19 cellular contexts compared by ENCODE assay signal in the genomic region with DNA sequence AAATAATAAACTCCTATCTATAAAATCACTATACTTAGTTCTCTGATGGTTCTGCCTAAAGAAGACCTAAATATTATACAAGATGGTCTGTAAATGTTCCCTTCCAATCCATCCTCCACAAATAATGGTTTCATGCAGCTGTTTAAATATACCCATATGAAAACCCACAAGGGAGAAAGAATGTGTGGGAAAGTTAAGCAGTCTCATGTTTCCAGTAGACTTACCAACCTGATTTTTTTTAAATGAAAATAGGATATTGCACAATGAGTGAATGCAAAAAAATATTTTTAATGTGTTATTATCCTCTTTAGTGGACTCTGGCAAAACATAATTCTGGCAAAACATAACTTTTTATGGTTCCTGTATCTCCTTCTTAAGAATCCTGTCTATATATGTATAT. TPM values are rescaled to one million over a fixed set of nuclear protein-coding genes. Genes with fewer than 3 reads are reported as not detected.
A peak's percentile ranks its signal among the peaks of the same experiment; 100 is the strongest.
DNase-seq lines count a peak whose midpoint lies in the region; ATAC-seq, FAIRE-seq and TF ChIP-seq lines count a peak whose summit lies in the region.
"Had no signal": no experiment of that assay in that cellular context is flagged by ENCODE, and none has a peak within 500 bp of the region (broad histone marks: within the 10 kb centered on the region; RNA-seq: fewer than 3 reads in every experiment).

No MANE protein-coding gene starts in this region.

- peaks cover 18% of the 10 kb centered on the region for H3K4me1 Mint-ChIP-seq in astrocyte (ENCODE audit: low read depth, unreplicated experiment)

- H3K27ac ChIP-seq in astrocyte (ENCODE audit: low read depth, low read length) = no peak overlapping the region
- H3K27ac ChIP-seq in mesendoderm (ENCODE audit: low read depth, low read length) = no peak overlapping the region
- H3K27ac ChIP-seq: cardiac muscle cell, psoas muscle, SJSA1 had no signal

- H2BK120ac ChIP-seq in mesendoderm (ENCODE audit: low read depth, low read length) = no peak overlapping the region

- no peaks in the 10 kb centered on the region for H3K36me3 ChIP-seq in astrocyte (ENCODE audit: insufficient read depth, low read length)
- H3K36me3 ChIP-seq in mesendoderm (ENCODE audit: control insufficient read depth, insufficient read depth, low read length) = no peaks in the 10 kb centered on the region
- H3K36me3 ChIP-seq: cardiac muscle cell had no signal

- H4K5ac ChIP-seq in mesendoderm (ENCODE audit: low read length) = no peak overlapping the region

- H2BK5ac ChIP-seq in mesendoderm (ENCODE audit: low read length) = no peak overlapping the region

- H3K4me1 ChIP-seq in astrocyte (ENCODE audit: insufficient read depth, low read length) = no peaks in the 10 kb centered on the region
- peaks cover under 1% of the 10 kb centered on the region for H3K4me1 ChIP-seq in mesendoderm (ENCODE audit: control insufficient read depth, low read depth, low read length)
- H3K4me1 ChIP-seq: SJSA1 had no signal

- H2BK15ac ChIP-seq in mesendoderm (replicated peaks; ENCODE audit: low read depth) = no peak overlapping the region

- no peak for FAIRE-seq in astrocyte (lab: Jason Lieb, UNC)
- FAIRE-seq in RCC 7860 (lab: Jason Lieb, UNC) = no peak
- FAIRE-seq: keratinocyte had no signal

- H3K56ac ChIP-seq in mesendoderm (ENCODE audit: low read length) = no peak overlapping the region

- H3K27me3 Mint-ChIP-seq in astrocyte (ENCODE audit: low read depth, unreplicated experiment) = no peaks in the 10 kb centered on the region
- H3K27me3 Mint-ChIP-seq: IgD-negative memory B cell had no signal

- H3K9me3 Mint-ChIP-seq in astrocyte (ENCODE audit: unreplicated experiment) = no peaks in the 10 kb centered on the region
- H3K9me3 Mint-ChIP-seq: IgD-negative memory B cell had no signal

- no peak overlapping the region for H3K18ac ChIP-seq in mesendoderm (ENCODE audit: low read length)

- peaks cover 8% of the 10 kb centered on the region for H3K36me3 Mint-ChIP-seq in astrocyte (ENCODE audit: low read depth, unreplicated experiment)

- no peak overlapping the region for H3K4me2 ChIP-seq in astrocyte (ENCODE audit: low read length)
- H3K4me2 ChIP-seq in mesendoderm (ENCODE audit: low read length) = no peak overlapping the region

- H4K20me1 ChIP-seq in astrocyte (ENCODE audit: insufficient read depth, low read length) = no peaks in the 10 kb centered on the region

- H3K27me3 ChIP-seq in astrocyte (ENCODE audit: insufficient read depth, low read length) (no peaks in the 10 kb centered on the region), mesendoderm (ENCODE audit: insufficient read depth, low read length, poor library complexity) (no peaks in the 10 kb centered on the region)
- H3K27me3 ChIP-seq: BLaER1 treated with 17β-estradiol and CSF1 and Interleukin-3, amounts not matched to agents 10 nM and 100 nM; cardiac muscle cell; SJSA1 had no signal

- TF ChIP-seq CTCF in AG10803 (conservative IDR thresholded peaks at IDR 0.05; ENCODE audit: low read length) = no peak
- no peak for TF ChIP-seq CTCF in astrocyte (IDR thresholded peaks at IDR 0.05; ENCODE audit: insufficient read depth, low read depth, low read length)

- no peak overlapping the region for H2AK5ac ChIP-seq in mesendoderm (ENCODE audit: low read length)

- no peaks in the 10 kb centered on the region for H3K9me3 ChIP-seq in astrocyte (ENCODE audit: insufficient read depth, low read depth, low read length)
- H3K9me3 ChIP-seq: psoas muscle, SJSA1 had no signal

- no peak overlapping the region for H3K23ac ChIP-seq in mesendoderm (ENCODE audit: low read length)

- H3K4me3 ChIP-seq in AG10803 (ENCODE audit: low read length) (no peak overlapping the region), astrocyte (ENCODE audit: insufficient read depth, low read depth, low read length) (no peak overlapping the region), mesendoderm (ENCODE audit: low read length) (no peak overlapping the region)
- H3K4me3 ChIP-seq: BLaER1 treated with 17β-estradiol and CSF1 and Interleukin-3, amounts not matched to agents 10 nM and 100 nM; cardiac muscle cell; psoas muscle; SJSA1 had no signal

- no peak overlapping the region for H3K27ac Mint-ChIP-seq in astrocyte (ENCODE audit: unreplicated experiment)
- H3K27ac Mint-ChIP-seq: activated CD8-positive, alpha-beta T cell treated with anti-CD3 and anti-CD28 coated beads, Interleukin-2, amount 10 ng/mL, durations not matched to agents 7 days and 5 days; endodermal cell; IgD-negative memory B cell had no signal

- H3K4me3 Mint-ChIP-seq in astrocyte (ENCODE audit: unreplicated experiment) = no peak overlapping the region
- H3K4me3 Mint-ChIP-seq: activated CD8-positive, alpha-beta T cell treated with anti-CD3 and anti-CD28 coated beads, Interleukin-2, amount 10 ng/mL, durations not matched to agents 7 days and 5 days; endodermal cell; IgD-negative memory B cell had no signal

- no peak overlapping the region for H4K8ac ChIP-seq in mesendoderm (ENCODE audit: low read depth, low read length)

- H3K79me2 ChIP-seq in astrocyte (ENCODE audit: insufficient read depth, low read length) (peaks cover 87% of the 10 kb centered on the region), mesendoderm (ENCODE audit: control insufficient read depth, insufficient read depth, low read length) (no peaks in the 10 kb centered on the region)

- H3K79me1 ChIP-seq in mesendoderm (ENCODE audit: low read length) = no peaks in the 10 kb centered on the region

- DNase-seq in AG10803 (ENCODE audit: low read depth) (peak; percentile 86), HS-27A (ENCODE audit: low read depth) (peak; percentile 33), astrocyte (ENCODE audit: low read depth) (peak; percentile 83), myocyte (ENCODE audit: low read depth) (peak; percentile 85), RCC 7860 (ENCODE audit: low spot score) (no peak), cortex of kidney (lab: John Stamatoyannopoulos, UW) (no peak), mesendoderm (no peak), Right ventricle myocardium superior (no peak)
- DNase-seq: activated CD8-positive, alpha-beta T cell treated with anti-CD3 and anti-CD28 coated beads, Interleukin-2, amount 10 ng/mL, durations not matched to agents 7 days and 5 days; endodermal cell; NCI-H1417 treated with DMSO at 0.1 percent for 48 hours; psoas muscle; stimulated activated CD4-positive, alpha-beta T cell treated with anti-CD3 and anti-CD28 coated beads, Interleukin-1b, Interleukin-23, amount 100 ng/mL, for 48 hours; trophoblast cell had no signal

- H3K9ac ChIP-seq in astrocyte (ENCODE audit: low read length) (no peak overlapping the region), mesendoderm (ENCODE audit: low read length) (no peak overlapping the region)
- H3K9ac ChIP-seq: BLaER1 treated with 17β-estradiol and CSF1 and Interleukin-3, amounts not matched to agents 10 nM and 100 nM had no signal

- no peak overlapping the region for H3K4ac ChIP-seq in mesendoderm (ENCODE audit: low read depth, low read length)

- no peak for ATAC-seq in Right ventricle myocardium superior (ENCODE audit: poor library complexity)
- ATAC-seq: activated CD8-positive, alpha-beta T cell treated with anti-CD3 and anti-CD28 coated beads, Interleukin-2, amount 10 ng/mL, durations not matched to agents 7 days and 5 days; psoas muscle had no signal

- no peak overlapping the region for H2AFZ ChIP-seq in astrocyte (ENCODE audit: low read depth, low read length)

- intact Hi-C loops in Right ventricle myocardium superior (cut with DNase I) = no loop called here

RNA-seq across cellular contexts. Expression of gene CAMK2D, which starts 23.3 kb away (rescaled TPM):
- total RNA-seq in astrocyte = 69.8 and 80.8 TPM in 2 replicates
- 265 and 306 TPM in 2 replicates for total RNA-seq in myocyte
- polyA plus RNA-seq in myocyte (2012) = 47.2 TPM
- 4.3 TPM for polyA plus RNA-seq in mesendoderm (2013, experiment 1 of 2)
- polyA plus RNA-seq in mesendoderm (2013, experiment 2 of 2) = 4.4 TPM
- 194 TPM for total RNA-seq in Right ventricle myocardium superior

Comparison
In these comparisons a context has a peak if more than half of its experiments do, and no peak if none do; other contexts are left out.
1. DNase-seq: peak in AG10803 (single experiment), HS-27A (single experiment), astrocyte (single experiment) and myocyte (single experiment); none in RCC 7860 (single experiment), cortex of kidney (single experiment), mesendoderm (single experiment) and Right ventricle myocardium superior (single experiment).